In the genomic region with DNA sequence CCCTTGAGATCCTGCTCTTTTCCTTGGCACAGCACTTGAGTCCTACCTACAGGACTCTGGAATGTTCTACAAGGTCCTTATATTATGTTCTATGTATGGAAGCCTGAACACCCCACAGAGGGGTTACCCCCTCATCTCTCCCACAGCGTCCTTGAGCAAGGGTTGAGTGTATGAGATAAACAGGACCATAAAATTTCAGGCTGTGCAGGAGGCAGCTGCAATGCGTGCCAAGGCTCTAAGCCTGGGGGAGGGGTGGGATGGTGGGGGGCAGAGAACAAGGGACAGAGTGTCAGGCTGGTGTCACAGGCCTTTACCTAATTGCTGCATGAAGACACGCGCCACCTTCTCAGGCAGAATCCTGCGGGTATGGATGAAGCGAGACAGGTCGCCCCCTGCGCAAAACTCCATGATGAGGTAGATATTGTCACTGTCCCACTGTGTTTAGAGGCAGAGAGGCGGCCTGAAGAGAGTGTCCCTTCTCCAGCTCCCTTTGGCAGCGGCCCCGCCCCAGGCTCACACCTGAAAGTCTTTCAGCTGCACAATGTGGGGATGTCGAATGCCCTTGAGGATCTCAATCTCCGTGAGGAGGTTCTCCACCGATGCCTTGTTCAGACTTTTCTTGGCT, we compare ENCODE assay signal across 8 cellular contexts. TPM values are rescaled to one million over a fixed set of nuclear protein-coding genes. Genes with fewer than 3 reads are reported as not detected.
A peak's percentile ranks its signal among the peaks of the same experiment; 100 is the strongest.
DNase-seq lines count a peak whose midpoint lies in the region; ATAC-seq, FAIRE-seq and TF ChIP-seq lines count a peak whose summit lies in the region.

No MANE protein-coding gene starts in this region.

- H3K36me3 ChIP-seq in keratinocyte (ENCODE audit: control insufficient read depth in 2 of 2, extremely low read depth in 1 of 2, insufficient read depth in 2 of 2, low read length in 2 of 2) (peaks cover 4 to 13% of the 10 kb centered on the region in 2 experiments), subcutaneous abdominal adipose tissue (ENCODE audit: control insufficient read depth in 5 of 5, insufficient read depth in 5 of 5, low read length in 5 of 5) (peaks cover 0 to 54% (median 37%) of the 10 kb centered on the region in 5 donors)

- dilution Hi-C loops in keratinocyte (cut with MboI; ENCODE audit: extremely low pct_ligation_motif_present, low sequenced_read_pairs): no loop called here

- H3K9me3 ChIP-seq in keratinocyte (ENCODE audit: control insufficient read depth, low read depth, low read length) (no peaks in the 10 kb centered on the region), subcutaneous abdominal adipose tissue (ENCODE audit: control insufficient read depth in 5 of 5, low read length in 5 of 5) (no peaks in the 10 kb centered on the region)

- TF ChIP-seq CTCF in keratinocyte (optimal IDR thresholded peaks at IDR 0.05 in 1 of 3, IDR thresholded peaks at IDR 0.05 in 1 of 3, conservative IDR thresholded peaks at IDR 0.05 in 1 of 3; ENCODE audit: extremely low read depth in 1 of 3, insufficient read depth in 2 of 3, low read length in 3 of 3): no peak

- H3K27ac ChIP-seq in keratinocyte (ENCODE audit: control insufficient read depth, insufficient read depth, low read length) (no peak overlapping the region), subcutaneous abdominal adipose tissue (ENCODE audit: low read depth, low read length) (no peak overlapping the region)

- no peaks in the 10 kb centered on the region for H4K20me1 ChIP-seq in keratinocyte (ENCODE audit: control insufficient read depth, extremely low read depth, insufficient read depth, low read length)

- peak overlapping the region; percentile 89 for H3K27ac Mint-ChIP-seq in activated CD4-positive, alpha-beta T cell treated with anti-CD3 and anti-CD28 coated beads, Interleukin-2, amount 10 ng/mL, durations not matched to agents 24 days and 14 days
- peak overlapping the region; percentile 50 for H3K27ac Mint-ChIP-seq in activated naive CD8-positive, alpha-beta T cell

- H3K9me1 ChIP-seq in keratinocyte (ENCODE audit: control insufficient read depth, extremely low read depth, insufficient read depth, low read length): no peaks in the 10 kb centered on the region

- H3K4me3 ChIP-seq in keratinocyte (ENCODE audit: control insufficient read depth in 2 of 3, extremely low read depth in 1 of 3, insufficient read depth in 2 of 3, low read depth in 1 of 3, low read length in 3 of 3) (peak overlapping the region; percentile 77 to 92 (median 87)), subcutaneous abdominal adipose tissue (ENCODE audit: low read depth in 1 of 5, low read length in 5 of 5) (peak overlapping the region; percentile 86 to 95 (median 93))

- no peaks in the 10 kb centered on the region for H3K27me3 Mint-ChIP-seq in activated CD4-positive, alpha-beta T cell treated with anti-CD3 and anti-CD28 coated beads, Interleukin-2, amount 10 ng/mL, durations not matched to agents 24 days and 14 days
- no peaks in the 10 kb centered on the region for H3K27me3 Mint-ChIP-seq in activated naive CD8-positive, alpha-beta T cell

- no peaks in the 10 kb centered on the region for H3K9me3 Mint-ChIP-seq in activated CD4-positive, alpha-beta T cell treated with anti-CD3 and anti-CD28 coated beads, Interleukin-2, amount 10 ng/mL, durations not matched to agents 24 days and 14 days
- H3K9me3 Mint-ChIP-seq in activated naive CD8-positive, alpha-beta T cell (ENCODE audit: low read depth): no peaks in the 10 kb centered on the region

- H3K9ac ChIP-seq in keratinocyte (ENCODE audit: control insufficient read depth, extremely low read depth, insufficient read depth, low read length): peak overlapping the region; percentile 15
- H3K9ac ChIP-seq in subcutaneous abdominal adipose tissue (ENCODE audit: low read length in 5 of 5): peak overlapping the region in 3 of 5 donors; percentile 83 to 94 (median 86)

- no peak overlapping the region for H2AFZ ChIP-seq in keratinocyte (ENCODE audit: control insufficient read depth, low read length)

- peaks cover 44% of the 10 kb centered on the region for H3K4me1 Mint-ChIP-seq in activated CD4-positive, alpha-beta T cell treated with anti-CD3 and anti-CD28 coated beads, Interleukin-2, amount 10 ng/mL, durations not matched to agents 24 days and 14 days
- H3K4me1 Mint-ChIP-seq in activated naive CD8-positive, alpha-beta T cell (ENCODE audit: low read depth): peaks cover 41% of the 10 kb centered on the region

- H3K4me1 ChIP-seq in keratinocyte (ENCODE audit: control insufficient read depth, extremely low read depth, insufficient read depth, low read length): peaks cover 14% of the 10 kb centered on the region
- peaks cover 2 to 36% (median 24%) of the 10 kb centered on the region in 5 donors for H3K4me1 ChIP-seq in subcutaneous abdominal adipose tissue (ENCODE audit: control insufficient read depth in 5 of 5, insufficient read depth in 5 of 5, low read length in 5 of 5)

- no peak for FAIRE-seq in keratinocyte (lab: Jason Lieb, UNC)

- no peak for ATAC-seq in left lobe of liver
- ATAC-seq in HG03097 (IDR thresholded peaks at IDR 0.05; ENCODE audit: low FRiP score, unreplicated experiment): no peak

- peak overlapping the region; percentile 87 for H3K4me2 ChIP-seq in keratinocyte (ENCODE audit: control insufficient read depth, extremely low read depth, insufficient read depth, low read depth, low read length)

- peaks cover 30% of the 10 kb centered on the region for H3K36me3 Mint-ChIP-seq in activated CD4-positive, alpha-beta T cell treated with anti-CD3 and anti-CD28 coated beads, Interleukin-2, amount 10 ng/mL, durations not matched to agents 24 days and 14 days (ENCODE audit: low read depth)
- H3K36me3 Mint-ChIP-seq in activated naive CD8-positive, alpha-beta T cell: peaks cover 2% of the 10 kb centered on the region

- DNase-seq in activated CD4-positive, alpha-beta T cell treated with anti-CD3 and anti-CD28 coated beads, Interleukin-2, amount 10 ng/mL, durations not matched to agents 24 days and 14 days: peak; percentile 67
- DNase-seq in activated CD4-positive, alpha-beta T cell treated with anti-CD3 and anti-CD28 coated beads for 4 hours: no peak
- DNase-seq in keratinocyte (ENCODE audit: low read depth, low spot score) (no peak), left lobe of liver (ENCODE audit: low spot score) (no peak), NCI-H1417 (lab: John Stamatoyannopoulos, UW) (no peak)

- H3K79me2 ChIP-seq in keratinocyte (ENCODE audit: control insufficient read depth, insufficient read depth, low read length): no peaks in the 10 kb centered on the region

- intact Hi-C loops in activated CD4-positive, alpha-beta T cell treated with anti-CD3 and anti-CD28 coated beads, Interleukin-2, amount 10 ng/mL, durations not matched to agents 24 days and 14 days (cut with micrococcal nuclease): loop anchor here (2.0 to 10.0 kb wide), 3 partner anchors 61 to 297 kb away; a partner anchor contains a TSS

- H3K27me3 ChIP-seq in keratinocyte (ENCODE audit: control insufficient read depth, extremely low read depth, insufficient read depth, low read length) (no peaks in the 10 kb centered on the region), subcutaneous abdominal adipose tissue (ENCODE audit: control insufficient read depth in 5 of 5, insufficient read depth in 4 of 5, low read length in 5 of 5) (no peaks in the 10 kb centered on the region)

- H3K4me3 Mint-ChIP-seq in activated CD4-positive, alpha-beta T cell treated with anti-CD3 and anti-CD28 coated beads, Interleukin-2, amount 10 ng/mL, durations not matched to agents 24 days and 14 days: peak overlapping the region; percentile 95
- peak overlapping the region; percentile 91 for H3K4me3 Mint-ChIP-seq in activated naive CD8-positive, alpha-beta T cell

RNA-seq across cellular contexts. Expression of a gene that starts 1.1 kb away (rescaled TPM):
- total RNA-seq in activated CD4-positive, alpha-beta T cell treated with anti-CD3 and anti-CD28 coated beads, Interleukin-2, amount 10 ng/mL, durations not matched to agents 24 days and 14 days: 52.6 and 57.3 TPM in 2 replicates
- polyA plus RNA-seq in keratinocyte: 12.0 to 26.4 TPM (median 16.5 TPM) in 3 replicates
- polyA plus RNA-seq in keratinocyte (2011; ENCODE audit: low read depth): 30.4 TPM
- 12.2 and 14.8 TPM in 2 replicates for polyA plus RNA-seq in keratinocyte (2011; cell fraction: cytosol; rRNA removed)
- polyA plus RNA-seq in keratinocyte (2011; cell fraction: nucleus; rRNA removed): 84.1 and 86.4 TPM in 2 replicates
- polyA plus RNA-seq in keratinocyte (2012; ENCODE audit: low replicate concordance): 17.7 and 48.6 TPM in 2 replicates
- polyA minus RNA-seq in keratinocyte: 8.8 to 21.0 TPM (median 19.1 TPM) in 3 replicates
- 10.6 TPM for polyA minus RNA-seq in keratinocyte (2011; cell fraction: cytosol; rRNA and poly(A)+ RNA removed)
- 10.8 and 11.5 TPM in 2 replicates for polyA minus RNA-seq in keratinocyte (2011; cell fraction: nucleus; rRNA and poly(A)+ RNA removed)
- total RNA-seq in left lobe of liver: 23.8 TPM

RNA-seq across cellular contexts. Expression of a gene that starts 15.4 kb away (rescaled TPM):
- 0.09 TPM in 2 replicates for total RNA-seq in activated CD4-positive, alpha-beta T cell treated with anti-CD3 and anti-CD28 coated beads, Interleukin-2, amount 10 ng/mL, durations not matched to agents 24 days and 14 days
- polyA plus RNA-seq in keratinocyte: 0.03 TPM in 1 of 3 replicates, not detected in the others
- polyA plus RNA-seq in keratinocyte (2011; ENCODE audit: low read depth): not detected
- polyA plus RNA-seq in keratinocyte (2011; cell fraction: cytosol; rRNA removed): not detected in 2 replicates
- 0.13 and 0.27 TPM in 2 replicates for polyA plus RNA-seq in keratinocyte (2011; cell fraction: nucleus; rRNA removed)
- 0.18 TPM in 1 of 2 replicates, not detected in the other for polyA plus RNA-seq in keratinocyte (2012; ENCODE audit: low replicate concordance)
- polyA minus RNA-seq in keratinocyte: not detected in 3 replicates
- polyA minus RNA-seq in keratinocyte (2011; cell fraction: cytosol; rRNA and poly(A)+ RNA removed): not detected
- polyA minus RNA-seq in keratinocyte (2011; cell fraction: nucleus; rRNA and poly(A)+ RNA removed): not detected in 2 replicates
- not detected for total RNA-seq in left lobe of liver

RNA-seq across cellular contexts. Expression of a gene that starts 29.2 kb away (rescaled TPM):
- total RNA-seq in activated CD4-positive, alpha-beta T cell treated with anti-CD3 and anti-CD28 coated beads, Interleukin-2, amount 10 ng/mL, durations not matched to agents 24 days and 14 days: 0.33 and 0.36 TPM in 2 replicates
- not detected in 3 replicates for polyA plus RNA-seq in keratinocyte
- polyA plus RNA-seq in keratinocyte (2011; ENCODE audit: low read depth): not detected
- polyA plus RNA-seq in keratinocyte (2011; cell fraction: cytosol; rRNA removed): not detected in 2 replicates
- 0.05 and 0.22 TPM in 2 replicates for polyA plus RNA-seq in keratinocyte (2011; cell fraction: nucleus; rRNA removed)
- not detected in 2 replicates for polyA plus RNA-seq in keratinocyte (2012; ENCODE audit: low replicate concordance)
- polyA minus RNA-seq in keratinocyte: 0.36 to 0.38 TPM in 2 of 3 replicates, not detected in the other
- polyA minus RNA-seq in keratinocyte (2011; cell fraction: cytosol; rRNA and poly(A)+ RNA removed): not detected
- 0.21 and 0.31 TPM in 2 replicates for polyA minus RNA-seq in keratinocyte (2011; cell fraction: nucleus; rRNA and poly(A)+ RNA removed)
- not detected for total RNA-seq in left lobe of liver

RNA-seq across cellular contexts. Expression of a gene that starts 31.3 kb away (rescaled TPM):
- total RNA-seq in activated CD4-positive, alpha-beta T cell treated with anti-CD3 and anti-CD28 coated beads, Interleukin-2, amount 10 ng/mL, durations not matched to agents 24 days and 14 days: 89.4 and 94.8 TPM in 2 replicates
- polyA plus RNA-seq in keratinocyte: 72.8 to 114 TPM (median 83.5 TPM) in 3 replicates
- polyA plus RNA-seq in keratinocyte (2011; ENCODE audit: low read depth): 14.4 TPM
- 78.6 and 111 TPM in 2 replicates for polyA plus RNA-seq in keratinocyte (2011; cell fraction: cytosol; rRNA removed)
- 132 and 147 TPM in 2 replicates for polyA plus RNA-seq in keratinocyte (2011; cell fraction: nucleus; rRNA removed)
- polyA plus RNA-seq in keratinocyte (2012; ENCODE audit: low replicate concordance): 58.0 and 72.4 TPM in 2 replicates
- 147 to 181 TPM (median 180 TPM) in 3 replicates for polyA minus RNA-seq in keratinocyte
- polyA minus RNA-seq in keratinocyte (2011; cell fraction: cytosol; rRNA and poly(A)+ RNA removed): 136 TPM
- polyA minus RNA-seq in keratinocyte (2011; cell fraction: nucleus; rRNA and poly(A)+ RNA removed): 79.8 and 97.4 TPM in 2 replicates
- 36.1 TPM for total RNA-seq in left lobe of liver

RNA-seq across cellular contexts. Expression of a gene that starts 48.0 kb away (rescaled TPM):
- total RNA-seq in activated CD4-positive, alpha-beta T cell treated with anti-CD3 and anti-CD28 coated beads, Interleukin-2, amount 10 ng/mL, durations not matched to agents 24 days and 14 days: 63.9 and 64.4 TPM in 2 replicates
- 35.5 to 58.6 TPM (median 39.2 TPM) in 3 replicates for polyA plus RNA-seq in keratinocyte
- 4.1 TPM for polyA plus RNA-seq in keratinocyte (2011; ENCODE audit: low read depth)
- polyA plus RNA-seq in keratinocyte (2011; cell fraction: cytosol; rRNA removed): 39.8 and 41.8 TPM in 2 replicates
- polyA plus RNA-seq in keratinocyte (2011; cell fraction: nucleus; rRNA removed): 45.6 and 50.0 TPM in 2 replicates
- 13.8 and 34.6 TPM in 2 replicates for polyA plus RNA-seq in keratinocyte (2012; ENCODE audit: low replicate concordance)
- polyA minus RNA-seq in keratinocyte: 48.7 to 52.8 TPM (median 52.3 TPM) in 3 replicates
- polyA minus RNA-seq in keratinocyte (2011; cell fraction: cytosol; rRNA and poly(A)+ RNA removed): 34.7 TPM
- polyA minus RNA-seq in keratinocyte (2011; cell fraction: nucleus; rRNA and poly(A)+ RNA removed): 17.0 and 24.9 TPM in 2 replicates
- total RNA-seq in left lobe of liver: 33.4 TPM
